ENCODE assay signal across 11 cellular contexts in genomic region chr3:111861396-111861795, GRCh38. TPM values are rescaled to one million over a fixed set of nuclear protein-coding genes. Genes with fewer than 3 reads are reported as not detected.
DNase-seq lines count a peak whose midpoint lies in the region; ATAC-seq and TF ChIP-seq lines count a peak whose summit lies in the region.
"Had no signal": no experiment of that assay in that cellular context is flagged by ENCODE, and none has a peak within 500 bp of the region (broad histone marks: within the 10 kb centered on the region; RNA-seq: fewer than 3 reads in every experiment).

No MANE protein-coding gene starts in this region.

- CTCF ChIA-PET in activated CD4-positive, alpha-beta memory T cell treated with anti-CD3 and anti-CD28 coated beads for 36 hours (lab: Charles Lee), result interaction anchor here (1.8 to 2.3 kb wide), 2 partner anchors 106 to 152 kb away, joined by 8 to 17 read pairs; no protein-coding TSS in a partner anchor
- CTCF ChIA-PET in activated CD4-positive, alpha-beta memory T cell treated with anti-CD3 and anti-CD28 coated beads, Interleukin-2, amount 10 ng/mL, durations not matched to agents 7 days and 5 days (lab: Charles Lee), result interaction anchor here (1.1 to 2.2 kb wide), 6 partner anchors 27 to 192 kb away, joined by 3 to 48 read pairs (median 4); no protein-coding TSS in a partner anchor

- no peaks in the 10 kb centered on the region for H3K9me3 Mint-ChIP-seq in activated CD4-positive, alpha-beta memory T cell treated with anti-CD3 and anti-CD28 coated beads for 36 hours
- H3K9me3 Mint-ChIP-seq in activated CD4-positive, alpha-beta memory T cell treated with anti-CD3 and anti-CD28 coated beads, Interleukin-2, amount 10 ng/mL, durations not matched to agents 7 days and 5 days, result no peaks in the 10 kb centered on the region
- H3K9me3 Mint-ChIP-seq in activated naive CD8-positive, alpha-beta T cell treated with anti-CD3 and anti-CD28 coated beads, Interleukin-2, amount 10 ng/mL, durations not matched to agents 7 days and 5 days, result no peaks in the 10 kb centered on the region

- peak overlapping the region; percentile 84 for H3K4me3 ChIP-seq in kidney epithelial cell (ENCODE audit: low read depth, low read length)
- peak overlapping the region; percentile 91 for H3K4me3 ChIP-seq in thoracic aorta

- peaks cover 29 to 52% of the 10 kb centered on the region in 2 donors for H3K4me1 ChIP-seq in thoracic aorta (ENCODE audit: control insufficient read depth in 1 of 2, low read depth in 2 of 2)

- no peak overlapping the region for H3K27ac Mint-ChIP-seq in activated CD4-positive, alpha-beta memory T cell treated with anti-CD3 and anti-CD28 coated beads for 36 hours
- no peak overlapping the region for H3K27ac Mint-ChIP-seq in activated CD4-positive, alpha-beta memory T cell treated with anti-CD3 and anti-CD28 coated beads, Interleukin-2, amount 10 ng/mL, durations not matched to agents 7 days and 5 days
- H3K27ac Mint-ChIP-seq in activated naive CD8-positive, alpha-beta T cell treated with anti-CD3 and anti-CD28 coated beads, Interleukin-2, amount 10 ng/mL, durations not matched to agents 7 days and 5 days, result no peak overlapping the region
- H3K27ac Mint-ChIP-seq: CD14-positive monocyte had no signal

- no peaks in the 10 kb centered on the region for H3K9me3 ChIP-seq in thoracic aorta

- H3K36me3 ChIP-seq in kidney epithelial cell (ENCODE audit: control insufficient read depth, insufficient read depth, low read length) (no peaks in the 10 kb centered on the region), thoracic aorta (no peaks in the 10 kb centered on the region)

- no peaks in the 10 kb centered on the region for H3K36me3 Mint-ChIP-seq in activated CD4-positive, alpha-beta memory T cell treated with anti-CD3 and anti-CD28 coated beads for 36 hours
- H3K36me3 Mint-ChIP-seq in activated CD4-positive, alpha-beta memory T cell treated with anti-CD3 and anti-CD28 coated beads, Interleukin-2, amount 10 ng/mL, durations not matched to agents 7 days and 5 days (ENCODE audit: low read depth), result no peaks in the 10 kb centered on the region
- no peaks in the 10 kb centered on the region for H3K36me3 Mint-ChIP-seq in activated naive CD8-positive, alpha-beta T cell treated with anti-CD3 and anti-CD28 coated beads, Interleukin-2, amount 10 ng/mL, durations not matched to agents 7 days and 5 days

- H3K27me3 ChIP-seq in kidney epithelial cell (ENCODE audit: control insufficient read depth, insufficient read depth, low read length) (no peaks in the 10 kb centered on the region), thoracic aorta (replicated peaks; ENCODE audit: insufficient read depth) (no peaks in the 10 kb centered on the region)

- H3K27ac ChIP-seq in thoracic aorta, result peak overlapping the region; percentile 98

- POLR2A ChIA-PET in activated CD4-positive, alpha-beta memory T cell treated with anti-CD3 and anti-CD28 coated beads for 36 hours (lab: Charles Lee), result no interaction called here
- POLR2A ChIA-PET in activated CD4-positive, alpha-beta memory T cell treated with anti-CD3 and anti-CD28 coated beads, Interleukin-2, amount 10 ng/mL, durations not matched to agents 7 days and 5 days (lab: Charles Lee), result interaction anchor here (1.5 to 1.7 kb wide), 2 partner anchors 21 to 118 kb away, joined by 6 to 20 read pairs; partner anchors contain the start of gene ABHD10
- POLR2A ChIA-PET in activated naive CD8-positive, alpha-beta T cell treated with anti-CD3 and anti-CD28 coated beads, Interleukin-2, amount 10 ng/mL, durations not matched to agents 7 days and 5 days (lab: Charles Lee), result no interaction called here

- TF ChIP-seq CTCF in kidney epithelial cell (IDR thresholded peaks at IDR 0.05; ENCODE audit: insufficient read depth, low read length, poor library complexity, severe bottlenecking), result no peak
- TF ChIP-seq CTCF in thoracic aorta (IDR thresholded peaks at IDR 0.05), result no peak

- intact Hi-C loops in activated CD4-positive, alpha-beta memory T cell treated with anti-CD3 and anti-CD28 coated beads for 36 hours (cut with micrococcal nuclease), result loop anchor here (5.0 to 10.0 kb wide), 3 partner anchors 99 to 183 kb away; no protein-coding TSS in a partner anchor

- H3K4me3 Mint-ChIP-seq in activated CD4-positive, alpha-beta memory T cell treated with anti-CD3 and anti-CD28 coated beads for 36 hours, result peak overlapping the region; percentile 79
- no peak overlapping the region for H3K4me3 Mint-ChIP-seq in activated CD4-positive, alpha-beta memory T cell treated with anti-CD3 and anti-CD28 coated beads, Interleukin-2, amount 10 ng/mL, durations not matched to agents 7 days and 5 days
- H3K4me3 Mint-ChIP-seq in activated naive CD8-positive, alpha-beta T cell treated with anti-CD3 and anti-CD28 coated beads, Interleukin-2, amount 10 ng/mL, durations not matched to agents 7 days and 5 days, result peak overlapping the region; percentile 96

- peaks cover 13% of the 10 kb centered on the region for H3K4me1 Mint-ChIP-seq in activated CD4-positive, alpha-beta memory T cell treated with anti-CD3 and anti-CD28 coated beads for 36 hours (ENCODE audit: low read depth)
- peaks cover 18% of the 10 kb centered on the region for H3K4me1 Mint-ChIP-seq in activated CD4-positive, alpha-beta memory T cell treated with anti-CD3 and anti-CD28 coated beads, Interleukin-2, amount 10 ng/mL, durations not matched to agents 7 days and 5 days
- H3K4me1 Mint-ChIP-seq in activated naive CD8-positive, alpha-beta T cell treated with anti-CD3 and anti-CD28 coated beads, Interleukin-2, amount 10 ng/mL, durations not matched to agents 7 days and 5 days, result peaks cover 11% of the 10 kb centered on the region

- no peak for DNase-seq in activated CD4-positive, alpha-beta memory T cell treated with anti-CD3 and anti-CD28 coated beads for 36 hours
- DNase-seq in activated CD4-positive, alpha-beta memory T cell treated with anti-CD3 and anti-CD28 coated beads, Interleukin-2, amount 10 ng/mL, durations not matched to agents 7 days and 5 days, result no peak
- no peak for DNase-seq in activated naive CD8-positive, alpha-beta T cell treated with anti-CD3 and anti-CD28 coated beads, Interleukin-2, amount 10 ng/mL, durations not matched to agents 7 days and 5 days
- no peak for DNase-seq in kidney epithelial cell (ENCODE audit: low read depth)
- DNase-seq in thoracic aorta (ENCODE audit: low spot score), result no peak
- no peak for DNase-seq in NCI-H748 (lab: John Stamatoyannopoulos, UW; ENCODE audit: unreplicated experiment)
- DNase-seq: activated naive CD4-positive, alpha-beta T cell; GOT3 had no signal

- H3K27me3 Mint-ChIP-seq in activated CD4-positive, alpha-beta memory T cell treated with anti-CD3 and anti-CD28 coated beads for 36 hours, result peaks cover 7% of the 10 kb centered on the region
- H3K27me3 Mint-ChIP-seq in activated CD4-positive, alpha-beta memory T cell treated with anti-CD3 and anti-CD28 coated beads, Interleukin-2, amount 10 ng/mL, durations not matched to agents 7 days and 5 days, result peaks cover 38% of the 10 kb centered on the region
- H3K27me3 Mint-ChIP-seq in activated naive CD8-positive, alpha-beta T cell treated with anti-CD3 and anti-CD28 coated beads, Interleukin-2, amount 10 ng/mL, durations not matched to agents 7 days and 5 days, result peaks cover 38% of the 10 kb centered on the region

- no peak for ATAC-seq in activated naive CD8-positive, alpha-beta T cell treated with anti-CD3 and anti-CD28 coated beads, Interleukin-2, amount 10 ng/mL, durations not matched to agents 7 days and 5 days (ENCODE audit: low read depth)
- ATAC-seq in thoracic aorta (ENCODE audit: insufficient number of reproducible peaks, low FRiP score, low read depth) (no peak), GM19351 (IDR thresholded peaks at IDR 0.05; ENCODE audit: unreplicated experiment) (no peak), HG03520 (IDR thresholded peaks at IDR 0.05; ENCODE audit: unreplicated experiment) (no peak)

RNA-seq across cellular contexts. Expression of gene PHLDB2, which starts 2.3 kb away (rescaled TPM):
- 1 to 10 TPM; 2.1 TPM for total RNA-seq in activated CD4-positive, alpha-beta memory T cell treated with anti-CD3 and anti-CD28 coated beads for 36 hours
- 1 to 10 TPM; 4.6 to 6.3 TPM for total RNA-seq in activated CD4-positive, alpha-beta memory T cell treated with anti-CD3 and anti-CD28 coated beads, Interleukin-2, amount 10 ng/mL, durations not matched to agents 7 days and 5 days
- 1 to 10 TPM; 5.1 TPM for total RNA-seq in activated naive CD8-positive, alpha-beta T cell treated with anti-CD3 and anti-CD28 coated beads, Interleukin-2, amount 10 ng/mL, durations not matched to agents 7 days and 5 days
- total RNA-seq in kidney epithelial cell, result 57.2 and 57.6 TPM in 2 replicates
- 100 to 1,000 TPM in 1 of 2 donors, 10 to 100 TPM in 1; 99.0 to 140 TPM for total RNA-seq in thoracic aorta
